Comparison of ENCODE assay signal across 2 cellular contexts in the genomic region with DNA sequence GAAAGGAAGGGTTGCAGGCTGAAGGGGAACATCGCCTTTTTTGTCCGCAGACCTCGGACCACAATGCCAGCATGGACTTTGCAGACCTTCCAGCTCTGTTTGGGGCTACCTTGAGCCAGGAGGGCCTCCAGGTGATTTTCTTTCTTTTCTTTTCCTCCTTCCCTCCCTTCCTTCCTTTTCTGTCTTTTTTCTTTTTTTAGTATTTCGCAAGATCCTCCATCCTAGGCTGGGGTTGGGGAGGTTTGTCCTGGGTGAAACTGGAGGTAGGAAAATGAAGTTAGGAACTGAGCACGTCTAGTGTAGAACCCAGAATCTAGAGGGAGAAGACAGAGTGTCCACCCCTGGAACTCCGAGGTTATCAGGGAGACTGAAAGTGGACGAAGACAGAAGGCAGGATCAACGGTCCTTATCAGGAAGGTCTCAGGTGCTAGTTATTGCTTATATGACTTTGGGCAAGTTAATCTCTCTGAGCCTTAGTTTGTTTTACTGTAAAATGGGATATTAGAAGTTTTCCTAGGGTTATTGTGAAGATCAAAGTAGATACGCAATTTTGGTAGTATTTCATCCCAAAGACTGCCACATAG.
TF ChIP-seq lines count a peak whose summit lies in the region.

No MANE protein-coding gene starts in this region.

TF ChIP-seq in SK-N-SH, 30 proteins besides CTCF, POLR2A, EP300 and RAD21:
- TF ChIP-seq USF1 (IDR thresholded peaks at IDR 0.05; ENCODE audit: borderline replicate concordance, low read depth) (no peak), TCF12 (IDR thresholded peaks at IDR 0.05) (no peak), CHD2 (IDR thresholded peaks at IDR 0.05; ENCODE audit: low read length, partially characterized antibody) (no peak), FOXM1 (IDR thresholded peaks at IDR 0.05; ENCODE audit: low read depth) (no peak), TEAD4 (IDR thresholded peaks at IDR 0.05; ENCODE audit: borderline replicate concordance, insufficient read depth) (no peak), JUND (IDR thresholded peaks at IDR 0.05) (no peak)

TF ChIP-seq in SK-N-SH treated with all-trans-retinoic acid at 6 μM for 48 hours, 23 proteins besides CTCF, POLR2A, EP300 and RAD21 (continued from another document):
- TF ChIP-seq, protein P1, sequence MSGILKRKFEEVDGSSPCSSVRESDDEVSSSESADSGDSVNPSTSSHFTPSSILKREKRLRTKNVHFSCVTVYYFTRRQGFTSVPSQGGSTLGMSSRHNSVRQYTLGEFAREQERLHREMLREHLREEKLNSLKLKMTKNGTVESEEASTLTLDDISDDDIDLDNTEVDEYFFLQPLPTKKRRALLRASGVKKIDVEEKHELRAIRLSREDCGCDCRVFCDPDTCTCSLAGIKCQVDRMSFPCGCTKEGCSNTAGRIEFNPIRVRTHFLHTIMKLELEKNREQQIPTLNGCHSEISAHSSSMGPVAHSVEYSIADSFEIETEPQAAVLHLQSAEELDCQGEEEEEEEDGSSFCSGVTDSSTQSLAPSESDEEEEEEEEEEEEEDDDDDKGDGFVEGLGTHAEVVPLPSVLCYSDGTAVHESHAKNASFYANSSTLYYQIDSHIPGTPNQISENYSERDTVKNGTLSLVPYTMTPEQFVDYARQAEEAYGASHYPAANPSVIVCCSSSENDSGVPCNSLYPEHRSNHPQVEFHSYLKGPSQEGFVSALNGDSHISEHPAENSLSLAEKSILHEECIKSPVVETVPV (CRISPR knock-in tag; IDR thresholded peaks at IDR 0.05) = no peak
- TF ChIP-seq ISL1 (CRISPR knock-in tag; IDR thresholded peaks at IDR 0.05) (no peak), ARNTL (CRISPR knock-in tag; IDR thresholded peaks at IDR 0.05; ENCODE audit: borderline replicate concordance, low read depth) (no peak), ZFP3 (CRISPR knock-in tag; IDR thresholded peaks at IDR 0.05) (no peak), GLIS3 (CRISPR knock-in tag; IDR thresholded peaks at IDR 0.05) (no peak)
